Comparison of ENCODE assay signal across 8 cellular contexts in genomic region chr5:69331528-69332445, GRCh38. TPM values are rescaled to one million over a fixed set of nuclear protein-coding genes. Genes with fewer than 3 reads are reported as not detected.
DNase-seq lines count a peak whose midpoint lies in the region; ATAC-seq, FAIRE-seq and TF ChIP-seq lines count a peak whose summit lies in the region.

No MANE protein-coding gene starts in this region.

- H3K36me3 ChIP-seq in pancreas = no peaks in the 10 kb centered on the region

- DNase-seq in SIG-M5 treated with dmso at 0.1 percent for 504 hours (lab: John Stamatoyannopoulos, UW; ENCODE audit: unreplicated experiment) (peak; percentile 55), SIG-M5 (lab: John Stamatoyannopoulos, UW) (no peak), RKO (ENCODE audit: low spot score) (peak; percentile 41), pancreas (peak in 2 of 6 donors; percentile 16 to 22), NCI-H82 (lab: John Stamatoyannopoulos, UW) (no peak)

- WGBS in pancreas, 2 donors = 18 to 22% methylated on average over 11 of the region's 11 CpGs

- FAIRE-seq in pancreas (lab: Jason Lieb, UNC) = no peak

- peak overlapping the region; percentile 59 to 88 (median 78) for H3K27ac ChIP-seq in pancreas

- H3K4me3 ChIP-seq in pancreas = peak overlapping the region; percentile 32 to 72 (median 61)

- H3K27me3 ChIP-seq in pancreas = no peaks in the 10 kb centered on the region

- H3K4me1 ChIP-seq in pancreas = peaks cover 0 to 5% (median 3%) of the 10 kb centered on the region in 3 donors

- intact Hi-C loops in pancreas (cut with DNase I) = no loop called here

- ATAC-seq in esophagus mucosa = peak; percentile 19
- peak; percentile 32 to 69 (median 60) for ATAC-seq in pancreas
- no peak for ATAC-seq in GM21825 (IDR thresholded peaks at IDR 0.05; ENCODE audit: unreplicated experiment)
- no peak for ATAC-seq in HG03045 (IDR thresholded peaks at IDR 0.05; ENCODE audit: unreplicated experiment)

- H3K9me3 ChIP-seq in pancreas = no peaks in the 10 kb centered on the region

- no peak for TF ChIP-seq CTCF in pancreas (IDR thresholded peaks at IDR 0.05)

RNA-seq across cellular contexts. Expression of gene CCDC125, which starts 0.8 kb away (rescaled TPM):
- total RNA-seq in esophagus mucosa (5.2 TPM), pancreas (10 to 100 TPM in 1 of 6 donors, 1 to 10 TPM in 5; 4.2 to 10.9 (median 6.3) TPM)
- polyA plus RNA-seq in pancreas = 1 to 10 TPM; 3.2 to 3.4 TPM

RNA-seq across cellular contexts. Expression of gene AK6, which starts 37.5 kb away (rescaled TPM):
- 15.6 TPM for total RNA-seq in esophagus mucosa
- 10 to 100 TPM in 4 of 6 donors, 1 to 10 TPM in 2; 8.4 to 16.3 (median 13.0) TPM for total RNA-seq in pancreas
- polyA plus RNA-seq in pancreas = 10 to 100 TPM; 27.3 to 28.5 TPM

RNA-seq across cellular contexts. Expression of gene TAF9, which starts 37.5 kb away (rescaled TPM):
- total RNA-seq in esophagus mucosa (49.7 TPM), pancreas (10 to 100 TPM; 15.6 to 28.9 (median 24.0) TPM)
- polyA plus RNA-seq in pancreas = 10 to 100 TPM; 25.2 to 34.8 TPM

RNA-seq across cellular contexts. Expression of gene RAD17, which starts 37.8 kb away (rescaled TPM):
- total RNA-seq in esophagus mucosa (14.0 TPM), pancreas (10 to 100 TPM in 5 of 6 donors, 1 to 10 TPM in 1; 8.0 to 15.3 (median 11.3) TPM)
- polyA plus RNA-seq in pancreas = 10 to 100 TPM in 1 of 2 donors, 1 to 10 TPM in 1; 9.5 to 16.8 TPM

Comparison
In these comparisons a context has a peak if more than half of its experiments do, and no peak if none do; other contexts are left out.
1. DNase-seq: peak in SIG-M5 treated with dmso at 0.1 percent for 504 hours (single experiment) and RKO (single experiment); none in SIG-M5 (single experiment) and NCI-H82 (single experiment).
2. ATAC-seq: peak in esophagus mucosa (single experiment) and pancreas (4 of 4); none in GM21825 (single experiment) and HG03045 (single experiment).